8 cellular contexts compared by ENCODE assay signal in genomic region chr9:107283621-107284616, GRCh38. TPM values are rescaled to one million over a fixed set of nuclear protein-coding genes. Genes with fewer than 3 reads are reported as not detected.
DNase-seq lines count a peak whose midpoint lies in the region; ATAC-seq lines count a peak whose summit lies in the region.

No MANE protein-coding gene starts in this region.

- H3K4me3 Mint-ChIP-seq in CD8-positive, alpha-beta memory T cell = peak overlapping the region; percentile 89 to 99 (median 94)

- POLR2A ChIA-PET in CD8-positive, alpha-beta memory T cell (lab: Charles Lee) = interaction anchor here (0.7 to 2.2 kb wide), 3 partner anchors 13 to 1812 kb away, joined by 3 to 11 read pairs (median 3); no protein-coding TSS in a partner anchor

- no peaks in the 10 kb centered on the region for H3K9me3 Mint-ChIP-seq in CD8-positive, alpha-beta memory T cell

- no peaks in the 10 kb centered on the region for H3K9me3 ChIP-seq in CD8-positive, alpha-beta memory T cell (ENCODE audit: low read length)
- no peaks in the 10 kb centered on the region for H3K9me3 ChIP-seq in NT2/D1 (ENCODE audit: insufficient read depth, low read length)
- H3K9me3 ChIP-seq in esophagus (ENCODE audit: control insufficient read depth in 2 of 2, insufficient read depth in 1 of 2, low read depth in 1 of 2, low read length in 1 of 2) = no peaks in the 10 kb centered on the region
- H3K9me3 ChIP-seq in muscle layer of colon (ENCODE audit: low read length) = no peaks in the 10 kb centered on the region

- H3K36me3 Mint-ChIP-seq in CD8-positive, alpha-beta memory T cell = peaks cover 0 to 16% (median 0%) of the 10 kb centered on the region in 3 donors

- peak; percentile 47 for ATAC-seq in GM19455 (IDR thresholded peaks at IDR 0.05; ENCODE audit: unreplicated experiment)
- ATAC-seq in HG03565 (IDR thresholded peaks at IDR 0.05; ENCODE audit: unreplicated experiment) = peak; percentile 29

- peaks cover 47 to 56% (median 56%) of the 10 kb centered on the region in 3 donors for H3K4me1 Mint-ChIP-seq in CD8-positive, alpha-beta memory T cell

- DNase-seq in CD8-positive, alpha-beta memory T cell = peak; percentile 36 to 82 (median 69)
- peak; percentile 84 for DNase-seq in NT2/D1 (ENCODE audit: low read depth, low spot score)
- DNase-seq in activated T-cell treated with anti-CD3 and anti-CD28 coated beads for 48 hours (ENCODE audit: low read depth) = peak; percentile 68
- peak; percentile 28 for DNase-seq in stimulated activated CD8-positive, alpha-beta memory T cell treated with anti-CD3 and anti-CD28 coated beads, Interleukin-7, amount 100 ng/mL, for 24 hours (ENCODE audit: low read depth)

- no peaks in the 10 kb centered on the region for H3K36me3 ChIP-seq in CD8-positive, alpha-beta memory T cell (ENCODE audit: insufficient read depth, low read length)
- peaks cover 7% of the 10 kb centered on the region for H3K36me3 ChIP-seq in NT2/D1 (ENCODE audit: insufficient read depth, insufficient read length, low read length)
- H3K36me3 ChIP-seq in esophagus (ENCODE audit: control insufficient read depth in 2 of 2, insufficient read depth in 2 of 2, low read length in 1 of 2) = no peaks in the 10 kb centered on the region
- no peaks in the 10 kb centered on the region for H3K36me3 ChIP-seq in muscle layer of colon (ENCODE audit: insufficient read depth, low read length)

- CTCF ChIA-PET in CD8-positive, alpha-beta memory T cell (lab: Charles Lee) = interaction anchor here (0.7 to 2.1 kb wide), 6 partner anchors 16 to 61 kb away, joined by 3 to 12 read pairs (median 4); no protein-coding TSS in a partner anchor

- peaks cover 0 to 1% of the 10 kb centered on the region in 2 donors for H3K27me3 Mint-ChIP-seq in CD8-positive, alpha-beta memory T cell

- peak overlapping the region; percentile 99 for H3K9ac ChIP-seq in NT2/D1 (ENCODE audit: insufficient read length, low read depth)
- H3K9ac ChIP-seq in muscle layer of colon (ENCODE audit: low read length) = peak overlapping the region; percentile 83

- H3K4me1 ChIP-seq in CD8-positive, alpha-beta memory T cell (ENCODE audit: insufficient read depth, low read length) = peaks cover 39% of the 10 kb centered on the region
- H3K4me1 ChIP-seq in NT2/D1 (ENCODE audit: insufficient read depth, insufficient read length) (peaks cover 3% of the 10 kb centered on the region), esophagus (ENCODE audit: control insufficient read depth in 2 of 2, insufficient read depth in 2 of 2, low read length in 1 of 2) (no peaks in the 10 kb centered on the region), muscle layer of colon (ENCODE audit: insufficient read depth, low read length) (peaks cover 37% of the 10 kb centered on the region)

- peak overlapping the region; percentile 76 to 99 (median 96) for H3K27ac Mint-ChIP-seq in CD8-positive, alpha-beta memory T cell

- H3K27ac ChIP-seq in CD8-positive, alpha-beta memory T cell (ENCODE audit: low read depth, low read length) = peak overlapping the region; percentile 85
- H3K27ac ChIP-seq in esophagus (ENCODE audit: low read depth in 2 of 2, low read length in 1 of 2) (peak overlapping the region; percentile 95), muscle layer of colon (ENCODE audit: low read depth, low read length) (peak overlapping the region; percentile 82)

- H3K4me3 ChIP-seq in CD8-positive, alpha-beta memory T cell (ENCODE audit: low read length) = peak overlapping the region; percentile 64
- H3K4me3 ChIP-seq in NT2/D1 (ENCODE audit: insufficient read length, low read depth) = peak overlapping the region; percentile 96
- peak overlapping the region; percentile 67 to 98 for H3K4me3 ChIP-seq in esophagus (ENCODE audit: low read depth in 1 of 2, low read length in 2 of 2)
- H3K4me3 ChIP-seq in muscle layer of colon (ENCODE audit: low read depth in 1 of 2, low read length in 2 of 2) = peak overlapping the region; percentile 66 to 95

- WGBS in esophagus, 2 donors = 0 to 1% methylated on average over 52 to 55 of the region's 55 CpGs

- H3K27me3 ChIP-seq in CD8-positive, alpha-beta memory T cell (ENCODE audit: insufficient read depth, low read length, poor library complexity, severe bottlenecking) = no peaks in the 10 kb centered on the region
- no peaks in the 10 kb centered on the region for H3K27me3 ChIP-seq in NT2/D1 (ENCODE audit: insufficient read depth, insufficient read length)
- H3K27me3 ChIP-seq in esophagus (ENCODE audit: control insufficient read depth in 1 of 2, insufficient read depth in 2 of 2, low read length in 2 of 2) = no peaks in the 10 kb centered on the region
- H3K27me3 ChIP-seq in muscle layer of colon (ENCODE audit: control insufficient read depth in 1 of 2, insufficient read depth in 2 of 2, low read length in 2 of 2) = no peaks in the 10 kb centered on the region

RNA-seq across cellular contexts. Expression of gene RAD23B, which starts 0.8 kb away (rescaled TPM):
- 100 to 1,000 TPM; 146 to 150 TPM for total RNA-seq in CD8-positive, alpha-beta memory T cell
- 12.1 TPM for polyA plus RNA-seq in CD8-positive, alpha-beta memory T cell
- polyA plus RNA-seq in esophagus = 10 to 100 TPM; 38.6 to 58.2 TPM

Comparison
In these comparisons a context has a peak if more than half of its experiments do, and no peak if none do; other contexts are left out.
1. Peak in every context shown above with its lines: DNase-seq, ATAC-seq, H3K4me3 ChIP-seq and H3K27ac ChIP-seq.
2. DNase-seq: peak in every context shown above with its lines; median percentile 84 in NT2/D1; 69 in CD8-positive, alpha-beta memory T cell; 68 in activated T-cell treated with anti-CD3 and anti-CD28 coated beads for 48 hours; 28 in stimulated activated CD8-positive, alpha-beta memory T cell treated with anti-CD3 and anti-CD28 coated beads, Interleukin-7, amount 100 ng/mL, for 24 hours.